ENCODE assay signal across 8 cellular contexts in genomic region chr17:66466933-66467367, GRCh38.
DNase-seq lines count a peak whose midpoint lies in the region; ATAC-seq and TF ChIP-seq lines count a peak whose summit lies in the region.

No MANE protein-coding gene starts in this region.

- H4K5ac ChIP-seq in mesendoderm (ENCODE audit: low read length) = no peak overlapping the region

- no peak overlapping the region for H2BK120ac ChIP-seq in mesendoderm (ENCODE audit: low read depth, low read length)

- H2BK5ac ChIP-seq in mesendoderm (ENCODE audit: low read length) = no peak overlapping the region

- no peak overlapping the region for H3K4me2 ChIP-seq in mesendoderm (ENCODE audit: low read length)

- no peak for TF ChIP-seq CTCF in astrocyte of the cerebellum (IDR thresholded peaks at IDR 0.05; ENCODE audit: low read depth, low read length, missing control alignments)

- no peaks in the 10 kb centered on the region for H3K27me3 ChIP-seq in mesendoderm (ENCODE audit: insufficient read depth, low read length, poor library complexity)

- H3K4me1 ChIP-seq in mesendoderm (ENCODE audit: control insufficient read depth, low read depth, low read length) = peaks cover 5% of the 10 kb centered on the region

- ATAC-seq in GM19023 (IDR thresholded peaks at IDR 0.05; ENCODE audit: unreplicated experiment) (no peak), HG02763 (IDR thresholded peaks at IDR 0.05; ENCODE audit: unreplicated experiment) (no peak), GM21360 (IDR thresholded peaks at IDR 0.05; ENCODE audit: unreplicated experiment) (no peak)

- no peak overlapping the region for H4K8ac ChIP-seq in mesendoderm (ENCODE audit: low read depth, low read length)

- H3K4me3 ChIP-seq in astrocyte of the cerebellum (ENCODE audit: low read depth, low read length) (no peak overlapping the region), mesendoderm (ENCODE audit: low read length) (no peak overlapping the region)

- in situ Hi-C loops in astrocyte of the cerebellum (cut with HindIII; ENCODE audit: low sequenced_read_pairs) = no loop called here

- H3K23ac ChIP-seq in mesendoderm (ENCODE audit: low read length) = no peak overlapping the region

- no peak overlapping the region for H3K9ac ChIP-seq in mesendoderm (ENCODE audit: low read length)

- no peak overlapping the region for H2BK15ac ChIP-seq in mesendoderm (replicated peaks; ENCODE audit: low read depth)

- H3K18ac ChIP-seq in mesendoderm (ENCODE audit: low read length) = no peak overlapping the region

- no peaks in the 10 kb centered on the region for H3K79me2 ChIP-seq in mesendoderm (ENCODE audit: control insufficient read depth, insufficient read depth, low read length)

- DNase-seq in GM04503 (ENCODE audit: low read depth) (peak; percentile 99), NOMO-1 treated with DMSO at 0.1 percent for 48 hours (lab: John Stamatoyannopoulos, UW; ENCODE audit: unreplicated experiment) (peak; percentile 56), astrocyte of the cerebellum (ENCODE audit: low read depth) (peak; percentile 99), mesendoderm (peak; percentile 88), germinal center (ENCODE audit: low spot score) (no peak)

- no peak overlapping the region for H3K4ac ChIP-seq in mesendoderm (ENCODE audit: low read depth, low read length)

- no CpG with 5 or more reads among the region's 6 CpGs for WGBS in mesendoderm (ENCODE audit: extremely low coverage, insufficient coverage, low lambda C conversion rate)

- no peaks in the 10 kb centered on the region for H3K36me3 ChIP-seq in mesendoderm (ENCODE audit: control insufficient read depth, insufficient read depth, low read length)

- no peak overlapping the region for H3K56ac ChIP-seq in mesendoderm (ENCODE audit: low read length)

- no peak overlapping the region for H3K27ac ChIP-seq in mesendoderm (ENCODE audit: low read depth, low read length)

- H2AK5ac ChIP-seq in mesendoderm (ENCODE audit: low read length) = no peak overlapping the region

- no peaks in the 10 kb centered on the region for H3K79me1 ChIP-seq in mesendoderm (ENCODE audit: low read length)
